14 cellular contexts compared by ENCODE assay signal in genomic region chr2:86358982-86359381, GRCh38. TPM values are rescaled to one million over a fixed set of nuclear protein-coding genes. Genes with fewer than 3 reads are reported as not detected.
DNase-seq lines count a peak whose midpoint lies in the region; ATAC-seq and TF ChIP-seq lines count a peak whose summit lies in the region.
"Had no signal": no experiment of that assay in that cellular context is flagged by ENCODE, and none has a peak within 500 bp of the region (broad histone marks: within the 10 kb centered on the region; RNA-seq: fewer than 3 reads in every experiment).

No MANE protein-coding gene starts in this region.

- H3K4me3 Mint-ChIP-seq in stimulated activated effector memory CD8-positive, alpha-beta T cell treated with anti-CD3 and anti-CD28 coated beads, Interleukin-12 subunit alpha, Interleukin-12 subunit beta, amount 100 ng/mL, for 72 hours: no peak overlapping the region
- H3K4me3 Mint-ChIP-seq: T-helper 1 cell treated with Interleukin-12 subunit alpha and Interleukin-12 subunit beta and Interleukin-4 antibody, amounts not matched to agents 30 μg/mL and 1 μg/mL, for 36 hours had no signal

- intact Hi-C loops in transverse colon (cut with DNase I; ENCODE audit: low total_unique reads): no loop called here

- H3K36me3 ChIP-seq in Karpas-422 (ENCODE audit: insufficient read depth, low read length) (no peaks in the 10 kb centered on the region), transverse colon (no peaks in the 10 kb centered on the region)
- H3K36me3 ChIP-seq: MG63, prostate gland had no signal

- peak; percentile 60 for DNase-seq in Karpas-422
- no peak for DNase-seq in stimulated activated effector memory CD8-positive, alpha-beta T cell treated with anti-CD3 and anti-CD28 coated beads, Interleukin-12 subunit alpha, Interleukin-12 subunit beta, amount 100 ng/mL, for 72 hours (ENCODE audit: low spot score in 2 of 2)
- DNase-seq in effector CD8-positive, alpha-beta T cell (lab: John Stamatoyannopoulos, UW): no peak
- DNase-seq in activated T-cell treated with anti-CD3 and anti-CD28 coated beads, Interleukin-2, amount 50 U/mL, for 48 hours: no peak
- no peak for DNase-seq in anterior cingulate cortex (lab: John Stamatoyannopoulos, UW)
- DNase-seq in transverse colon: no peak
- DNase-seq: activated CD8-positive, alpha-beta memory T cell treated with anti-CD3 and anti-CD28 coated beads, Interleukin-2, amount 50 U/mL, for 4 hours; MG63; NCI-H526; stimulated activated CD4-positive, alpha-beta T cell treated with anti-CD3 and anti-CD28 coated beads, Interleukin-4, amount 100 ng/mL, for 24 hours had no signal

- no peaks in the 10 kb centered on the region for H4K20me1 ChIP-seq in Karpas-422 (ENCODE audit: insufficient read depth, low read depth, low read length)

- no peak overlapping the region for H3K27ac Mint-ChIP-seq in stimulated activated effector memory CD8-positive, alpha-beta T cell treated with anti-CD3 and anti-CD28 coated beads, Interleukin-12 subunit alpha, Interleukin-12 subunit beta, amount 100 ng/mL, for 72 hours
- H3K27ac Mint-ChIP-seq: T-helper 1 cell treated with Interleukin-12 subunit alpha and Interleukin-12 subunit beta and Interleukin-4 antibody, amounts not matched to agents 30 μg/mL and 1 μg/mL, for 36 hours had no signal

- peaks cover 7% of the 10 kb centered on the region for H3K4me1 Mint-ChIP-seq in stimulated activated effector memory CD8-positive, alpha-beta T cell treated with anti-CD3 and anti-CD28 coated beads, Interleukin-12 subunit alpha, Interleukin-12 subunit beta, amount 100 ng/mL, for 72 hours

- TF ChIP-seq CTCF in transverse colon (IDR thresholded peaks at IDR 0.05): no peak

- H3K9me3 ChIP-seq in Karpas-422 (ENCODE audit: low read length) (no peaks in the 10 kb centered on the region), transverse colon (no peaks in the 10 kb centered on the region)
- H3K9me3 ChIP-seq: MG63, prostate gland had no signal

- no peak overlapping the region for H2AFZ ChIP-seq in Karpas-422 (ENCODE audit: low read length)

- H3K4me3 ChIP-seq in Karpas-422 (ENCODE audit: low read length) (no peak overlapping the region), transverse colon (no peak overlapping the region)
- H3K4me3 ChIP-seq: MG63, prostate gland had no signal

- H3K27ac ChIP-seq in Karpas-422 (ENCODE audit: low read length) (no peak overlapping the region), transverse colon (no peak overlapping the region)
- H3K27ac ChIP-seq: prostate gland had no signal

- no peaks in the 10 kb centered on the region for H3K36me3 Mint-ChIP-seq in stimulated activated effector memory CD8-positive, alpha-beta T cell treated with anti-CD3 and anti-CD28 coated beads, Interleukin-12 subunit alpha, Interleukin-12 subunit beta, amount 100 ng/mL, for 72 hours

- H3K9ac ChIP-seq in Karpas-422 (ENCODE audit: low read length): no peak overlapping the region

- H3K9me2 ChIP-seq in Karpas-422 (replicated peaks; ENCODE audit: insufficient read depth, low read length): no peaks in the 10 kb centered on the region

- in situ Hi-C loops in transverse colon (cut with MboI; ENCODE audit: low pct_ligation_motif_present in 1 of 4, low pct_unique_long_range_greater_than_20kb in 1 of 4, low sequenced_read_pairs in 3 of 4): loop anchor here in 3 of 4 donors (10.0 to 25.0 kb wide), 3 partner anchors 122 to 147 kb away; no protein-coding TSS in a partner anchor

- TF ChIP-seq POLR2A in transverse colon (IDR thresholded peaks at IDR 0.05): no peak

- H3K4me2 ChIP-seq in Karpas-422 (ENCODE audit: low read depth, low read length, poor library complexity, severe bottlenecking): no peak overlapping the region

- no peaks in the 10 kb centered on the region for H3K9me3 Mint-ChIP-seq in stimulated activated effector memory CD8-positive, alpha-beta T cell treated with anti-CD3 and anti-CD28 coated beads, Interleukin-12 subunit alpha, Interleukin-12 subunit beta, amount 100 ng/mL, for 72 hours
- H3K9me3 Mint-ChIP-seq: T-helper 1 cell treated with Interleukin-12 subunit alpha and Interleukin-12 subunit beta and Interleukin-4 antibody, amounts not matched to agents 30 μg/mL and 1 μg/mL, for 36 hours had no signal

- no peaks in the 10 kb centered on the region for H3K27me3 ChIP-seq in Karpas-422 (ENCODE audit: low read length)
- H3K27me3 ChIP-seq in transverse colon: no peaks in the 10 kb centered on the region
- H3K27me3 ChIP-seq: MG63 had no signal

- WGBS in transverse colon (ENCODE audit: low coverage in 1 of 2), 2 donors: 49 to 73% methylated on average over 3 of the region's 3 CpGs

- no peaks in the 10 kb centered on the region for H3K4me1 ChIP-seq in Karpas-422 (ENCODE audit: low read length)
- peaks cover 4 to 15% (median 10%) of the 10 kb centered on the region in 4 donors for H3K4me1 ChIP-seq in transverse colon
- H3K4me1 ChIP-seq: prostate gland had no signal

- H3K79me2 ChIP-seq in Karpas-422 (ENCODE audit: low read length): no peaks in the 10 kb centered on the region

- no peak for TF ChIP-seq EP300 in transverse colon (IDR thresholded peaks at IDR 0.05; ENCODE audit: low read depth)

- peak; percentile 87 for ATAC-seq in GM18909 (IDR thresholded peaks at IDR 0.05; ENCODE audit: poor library complexity, unreplicated experiment)
- peak; percentile 79 for ATAC-seq in HG02588 (IDR thresholded peaks at IDR 0.05; ENCODE audit: unreplicated experiment)
- ATAC-seq in stimulated activated effector memory CD8-positive, alpha-beta T cell treated with anti-CD3 and anti-CD28 coated beads, Interleukin-12 subunit alpha, Interleukin-12 subunit beta, amount 100 ng/mL, for 72 hours: peak; percentile 54

RNA-seq across cellular contexts. Expression of gene REEP1, which starts 21.6 kb away (rescaled TPM):
- total RNA-seq in Karpas-422 (2014; rRNA removed; shearing (Covaris generic); ENCODE audit: low replicate concordance): 0.22 TPM in 1 of 2 replicates, not detected in the other
- 100 to 1,000 TPM in 1 of 4 donors, 10 to 100 TPM in 3; 14.1 to 196 (median 32.3) TPM for total RNA-seq in transverse colon

Comparison
In these comparisons a context has a peak if more than half of its experiments do, and no peak if none do; other contexts are left out.
1. RNA of gene REEP1, which starts 21.6 kb away (total RNA-seq): 14.1 to 196 TPM in transverse colon; 0.22 TPM in Karpas-422; every median in the first group is over 10 times any median in the second.
2. Peak in every context shown above with its lines, with median percentiles within 50 percentile points of each other: ATAC-seq.